20 cellular contexts compared by ENCODE assay signal in genomic region chr5:174454890-174455289, GRCh38.
DNase-seq lines count a peak whose midpoint lies in the region; ATAC-seq, FAIRE-seq and TF ChIP-seq lines count a peak whose summit lies in the region.
"Had no signal": no experiment of that assay in that cellular context is flagged by ENCODE, and none has a peak within 500 bp of the region (broad histone marks: within the 10 kb centered on the region; RNA-seq: fewer than 3 reads in every experiment).

No MANE protein-coding gene starts in this region.

- CTCF ChIA-PET in activated CD4-positive, alpha-beta memory T cell treated with anti-CD3 and anti-CD28 coated beads, Interleukin-2, amount 10 ng/mL, durations not matched to agents 7 days and 5 days (lab: Charles Lee): no interaction called here
- CTCF ChIA-PET in activated CD4-positive, alpha-beta memory T cell treated with anti-CD3 and anti-CD28 coated beads for 36 hours (lab: Charles Lee): interaction anchor here (2.0 kb wide), 1 partner anchor 35 kb away, joined by 6 read pairs; no protein-coding TSS in a partner anchor
- CTCF ChIA-PET in CD8-positive, alpha-beta T cell (lab: Charles Lee): interaction anchor here (1.2 kb wide), 1 partner anchor 35 kb away, joined by 3 read pairs; no protein-coding TSS in a partner anchor

- H3K27ac Mint-ChIP-seq in activated CD4-positive, alpha-beta memory T cell treated with anti-CD3 and anti-CD28 coated beads, Interleukin-2, amount 10 ng/mL, durations not matched to agents 7 days and 5 days: peak overlapping the region; percentile 58
- H3K27ac Mint-ChIP-seq in activated CD4-positive, alpha-beta memory T cell treated with anti-CD3 and anti-CD28 coated beads for 36 hours: no peak overlapping the region
- peak overlapping the region; percentile 5 for H3K27ac Mint-ChIP-seq in CD8-positive, alpha-beta T cell

- H3K4me2 ChIP-seq in parathyroid adenoma (ENCODE audit: low read length): peak overlapping the region; percentile 25

- H3K79me2 ChIP-seq in parathyroid adenoma: no peaks in the 10 kb centered on the region

- no peak for TF ChIP-seq CTCF in CD8-positive, alpha-beta T cell (IDR thresholded peaks at IDR 0.05)
- no peak for TF ChIP-seq CTCF in parathyroid adenoma (IDR thresholded peaks at IDR 0.05)

- TF ChIP-seq POLR2A in GM12891 (IDR thresholded peaks at IDR 0.05; ENCODE audit: low read depth, low read length): no peak

- no peak for ATAC-seq in CD8-positive, alpha-beta T cell

- no peaks in the 10 kb centered on the region for H3K36me3 Mint-ChIP-seq in activated CD4-positive, alpha-beta memory T cell treated with anti-CD3 and anti-CD28 coated beads, Interleukin-2, amount 10 ng/mL, durations not matched to agents 7 days and 5 days (ENCODE audit: low read depth)
- H3K36me3 Mint-ChIP-seq in activated CD4-positive, alpha-beta memory T cell treated with anti-CD3 and anti-CD28 coated beads for 36 hours: no peaks in the 10 kb centered on the region
- H3K36me3 Mint-ChIP-seq in CD8-positive, alpha-beta T cell: no peaks in the 10 kb centered on the region

- H3K27me3 Mint-ChIP-seq in activated CD4-positive, alpha-beta memory T cell treated with anti-CD3 and anti-CD28 coated beads, Interleukin-2, amount 10 ng/mL, durations not matched to agents 7 days and 5 days: no peaks in the 10 kb centered on the region
- H3K27me3 Mint-ChIP-seq in activated CD4-positive, alpha-beta memory T cell treated with anti-CD3 and anti-CD28 coated beads for 36 hours: no peaks in the 10 kb centered on the region
- no peaks in the 10 kb centered on the region for H3K27me3 Mint-ChIP-seq in CD8-positive, alpha-beta T cell (ENCODE audit: low read depth)

- H2AFZ ChIP-seq in parathyroid adenoma: peak overlapping the region; percentile 35

- H3K4me1 Mint-ChIP-seq in activated CD4-positive, alpha-beta memory T cell treated with anti-CD3 and anti-CD28 coated beads, Interleukin-2, amount 10 ng/mL, durations not matched to agents 7 days and 5 days: peaks cover 20% of the 10 kb centered on the region
- peaks cover 35% of the 10 kb centered on the region for H3K4me1 Mint-ChIP-seq in activated CD4-positive, alpha-beta memory T cell treated with anti-CD3 and anti-CD28 coated beads for 36 hours (ENCODE audit: low read depth)
- H3K4me1 Mint-ChIP-seq in CD8-positive, alpha-beta T cell (ENCODE audit: low read depth): peaks cover 30% of the 10 kb centered on the region

- no peaks in the 10 kb centered on the region for H3K9me3 Mint-ChIP-seq in activated CD4-positive, alpha-beta memory T cell treated with anti-CD3 and anti-CD28 coated beads, Interleukin-2, amount 10 ng/mL, durations not matched to agents 7 days and 5 days
- H3K9me3 Mint-ChIP-seq in activated CD4-positive, alpha-beta memory T cell treated with anti-CD3 and anti-CD28 coated beads for 36 hours: no peaks in the 10 kb centered on the region
- peaks cover 5% of the 10 kb centered on the region for H3K9me3 Mint-ChIP-seq in CD8-positive, alpha-beta T cell

- no peaks in the 10 kb centered on the region for H3K9me3 ChIP-seq in CD8-positive, alpha-beta T cell (ENCODE audit: low read length)
- no peaks in the 10 kb centered on the region for H3K9me3 ChIP-seq in parathyroid adenoma (ENCODE audit: control insufficient read depth, low read length)

- peaks cover 6% of the 10 kb centered on the region for H3K4me1 ChIP-seq in CD8-positive, alpha-beta T cell (ENCODE audit: insufficient read depth, low read length)
- H3K4me1 ChIP-seq in parathyroid adenoma: peaks cover 67% of the 10 kb centered on the region

- no peak for FAIRE-seq in GM12891 (lab: Jason Lieb, UNC)

- no peaks in the 10 kb centered on the region for H3K36me3 ChIP-seq in CD8-positive, alpha-beta T cell (ENCODE audit: insufficient read depth, low read length)
- H3K36me3 ChIP-seq in parathyroid adenoma (ENCODE audit: control insufficient read depth, insufficient read depth, low read length): no peaks in the 10 kb centered on the region
- H3K36me3 ChIP-seq: BLaER1 treated with 17β-estradiol and CSF1 and Interleukin-3, amounts not matched to agents 10 nM and 100 nM had no signal

- intact Hi-C loops in activated CD4-positive, alpha-beta memory T cell treated with anti-CD3 and anti-CD28 coated beads for 36 hours (cut with micrococcal nuclease): no loop called here
- intact Hi-C loops in CD8-positive, alpha-beta T cell (cut with DNase I, micrococcal nuclease): no loop called here

- DNase-seq in activated CD4-positive, alpha-beta memory T cell treated with anti-CD3 and anti-CD28 coated beads, Interleukin-2, amount 10 ng/mL, durations not matched to agents 7 days and 5 days: no peak
- no peak for DNase-seq in activated CD4-positive, alpha-beta memory T cell treated with anti-CD3 and anti-CD28 coated beads for 36 hours
- no peak for DNase-seq in CD8-positive, alpha-beta T cell
- DNase-seq in SW480 (ENCODE audit: low spot score) (peak; percentile 69), NCI-H526 treated with DMSO at 0.1 percent for 48 hours (lab: John Stamatoyannopoulos, UW) (no peak), DMS79 treated with DMSO at 0.1 percent for 48 hours (lab: John Stamatoyannopoulos, UW) (no peak), GM12891 (ENCODE audit: insufficient read length, low spot score) (no peak)
- DNase-seq: COR-L47; DMS153; EL; H7; Karpas-422; NCI-H1105; NCI-H1694 treated with DMSO at 0.1 percent for 48 hours; NCI-H226; NCI-H526; NK-92 treated with Interleukin-12 subunit alpha and Interleukin-12 subunit beta, amount 100 ng/mL, for 24 hours; SIG-M5 had no signal

- no peak overlapping the region for H3K27ac ChIP-seq in CD8-positive, alpha-beta T cell (ENCODE audit: low read depth, low read length)
- H3K27ac ChIP-seq in parathyroid adenoma: peak overlapping the region; percentile 98
- H3K27ac ChIP-seq: BLaER1 treated with 17β-estradiol and CSF1 and Interleukin-3, amounts not matched to agents 10 nM and 100 nM had no signal

- H3K4me3 Mint-ChIP-seq in activated CD4-positive, alpha-beta memory T cell treated with anti-CD3 and anti-CD28 coated beads, Interleukin-2, amount 10 ng/mL, durations not matched to agents 7 days and 5 days: no peak overlapping the region
- no peak overlapping the region for H3K4me3 Mint-ChIP-seq in activated CD4-positive, alpha-beta memory T cell treated with anti-CD3 and anti-CD28 coated beads for 36 hours
- H3K4me3 Mint-ChIP-seq in CD8-positive, alpha-beta T cell: no peak overlapping the region

- POLR2A ChIA-PET in activated CD4-positive, alpha-beta memory T cell treated with anti-CD3 and anti-CD28 coated beads, Interleukin-2, amount 10 ng/mL, durations not matched to agents 7 days and 5 days (lab: Charles Lee): no interaction called here
- POLR2A ChIA-PET in activated CD4-positive, alpha-beta memory T cell treated with anti-CD3 and anti-CD28 coated beads for 36 hours (lab: Charles Lee): no interaction called here
- POLR2A ChIA-PET in CD8-positive, alpha-beta T cell (lab: Charles Lee): no interaction called here

- no peak overlapping the region for H3K9ac ChIP-seq in parathyroid adenoma
- H3K9ac ChIP-seq: BLaER1 treated with 17β-estradiol and CSF1 and Interleukin-3, amounts not matched to agents 10 nM and 100 nM had no signal

- H3K27me3 ChIP-seq in CD8-positive, alpha-beta T cell (ENCODE audit: insufficient read depth, low read length): no peaks in the 10 kb centered on the region
- H3K27me3 ChIP-seq in parathyroid adenoma (ENCODE audit: control insufficient read depth, insufficient read depth, low read length): no peaks in the 10 kb centered on the region
- H3K27me3 ChIP-seq: BLaER1 treated with 17β-estradiol and CSF1 and Interleukin-3, amounts not matched to agents 10 nM and 100 nM had no signal

- no peak overlapping the region for H3K4me3 ChIP-seq in CD8-positive, alpha-beta T cell (ENCODE audit: low read depth, low read length)
- H3K4me3 ChIP-seq in parathyroid adenoma (ENCODE audit: low read depth, low read length): peak overlapping the region; percentile 11
- H3K4me3 ChIP-seq: BLaER1 treated with 17β-estradiol and CSF1 and Interleukin-3, amounts not matched to agents 10 nM and 100 nM had no signal

TF ChIP-seq in GM12891, 5 proteins besides CTCF, POLR2A, EP300 and RAD21:
- TF ChIP-seq POLR2AphosphoS5 (IDR thresholded peaks at IDR 0.05; ENCODE audit: low read depth, low read length) (no peak), SPI1 (IDR thresholded peaks at IDR 0.05; ENCODE audit: low read depth, low read length) (no peak), TAF1 (IDR thresholded peaks at IDR 0.05; ENCODE audit: low read depth, low read length) (no peak), PAX5 (IDR thresholded peaks at IDR 0.05; ENCODE audit: insufficient read depth, low read length, severe bottlenecking) (no peak), POU2F2 (IDR thresholded peaks at IDR 0.05; ENCODE audit: low read depth, low read length) (no peak)
